13 cellular contexts compared by ENCODE assay signal in the genomic region with DNA sequence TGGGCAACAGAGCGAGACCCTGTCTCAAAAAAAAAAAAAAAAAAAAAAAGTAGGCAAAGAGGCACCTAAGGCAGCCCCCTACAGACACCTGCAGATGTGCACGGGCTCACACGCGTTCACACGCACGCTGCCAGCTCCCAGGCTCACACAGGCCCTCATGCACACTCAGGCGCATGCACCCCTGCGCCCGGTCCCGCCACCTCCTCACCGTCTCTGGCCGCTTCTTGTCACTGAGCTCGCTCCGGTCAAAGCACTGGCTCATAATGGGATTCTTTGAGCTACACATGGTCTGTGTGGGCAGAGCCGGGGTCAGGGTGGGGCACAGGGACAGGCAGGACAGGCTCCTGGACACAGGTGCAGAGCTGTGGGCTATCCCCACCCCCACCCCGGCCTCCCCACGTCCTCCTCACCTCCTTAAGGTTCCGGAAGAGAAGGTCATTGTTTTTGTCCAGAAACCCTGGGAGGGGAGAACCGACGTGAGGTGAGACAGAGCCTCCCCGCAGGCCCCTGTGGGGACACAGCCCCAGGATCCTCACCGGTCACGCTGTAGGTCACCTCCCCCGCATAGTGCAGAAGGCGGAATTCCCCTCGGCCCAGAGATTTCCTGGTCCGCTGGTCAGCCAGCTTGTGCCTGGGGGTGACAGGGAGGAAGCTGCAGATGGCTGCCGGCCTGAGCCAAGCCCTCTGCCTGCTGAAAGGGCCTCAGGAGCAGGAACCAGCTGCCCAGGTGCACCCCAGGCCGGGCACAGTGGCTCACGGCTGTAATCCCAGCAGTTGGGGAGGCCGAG. TPM values are rescaled to one million over a fixed set of nuclear protein-coding genes. Genes with fewer than 3 reads are reported as not detected.
DNase-seq lines count a peak whose midpoint lies in the region; ATAC-seq lines count a peak whose summit lies in the region.
"Had no signal": no experiment of that assay in that cellular context is flagged by ENCODE, and none has a peak within 500 bp of the region (broad histone marks: within the 10 kb centered on the region; RNA-seq: fewer than 3 reads in every experiment).

No MANE protein-coding gene starts in this region.

- no peaks in the 10 kb centered on the region for H3K36me3 ChIP-seq in Karpas-422 (ENCODE audit: insufficient read depth, low read length)
- peaks cover 5% of the 10 kb centered on the region for H3K36me3 ChIP-seq in CD4-positive, alpha-beta memory T cell (ENCODE audit: insufficient read depth, low read length)

- no peaks in the 10 kb centered on the region for H3K9me3 Mint-ChIP-seq in CD4-positive, alpha-beta memory T cell
- H3K9me3 Mint-ChIP-seq in natural killer cell treated with Interleukin-12 subunit alpha and Interleukin-12 subunit beta and Interleukin-15 and Interleukin-18, amount 100 ng/mL, for 72 hours: no peaks in the 10 kb centered on the region
- H3K9me3 Mint-ChIP-seq: activated T-cell treated with anti-CD3 and anti-CD28 coated beads, Interleukin-2, amount 50 U/mL, for 72 hours had no signal

- peak overlapping the region; percentile 43; the same call in 1 of the 2 replicates for H2AFZ ChIP-seq in Karpas-422 (ENCODE audit: low read length)

- intact Hi-C loops in CD4-positive, alpha-beta memory T cell (cut with micrococcal nuclease): no loop called here

- no peaks in the 10 kb centered on the region for H3K27me3 Mint-ChIP-seq in CD4-positive, alpha-beta memory T cell
- H3K27me3 Mint-ChIP-seq in natural killer cell treated with Interleukin-12 subunit alpha and Interleukin-12 subunit beta and Interleukin-15 and Interleukin-18, amount 100 ng/mL, for 72 hours: peaks cover 0 to 27% of the 10 kb centered on the region in 2 donors
- H3K27me3 Mint-ChIP-seq: naive thymus-derived CD4-positive, alpha-beta T cell had no signal

- no peak overlapping the region for H3K4me2 ChIP-seq in Karpas-422 (ENCODE audit: low read depth, low read length, poor library complexity, severe bottlenecking)
- H3K4me2 ChIP-seq: KMS-11 had no signal

- H3K27ac ChIP-seq in Karpas-422 (ENCODE audit: low read length): peak overlapping the region; percentile 15; the same call in 1 of the 2 replicates
- no peak overlapping the region for H3K27ac ChIP-seq in CD4-positive, alpha-beta memory T cell (ENCODE audit: low read depth, low read length)
- H3K27ac ChIP-seq: KMS-11 had no signal

- POLR2A ChIA-PET in CD4-positive, alpha-beta memory T cell (lab: Charles Lee; ENCODE audit: partially characterized antibody): interaction anchor here (1.0 to 1.8 kb wide), 2 partner anchors 12 to 41 kb away, joined by 3 to 5 read pairs; a partner anchor contains a TSS

- peak; percentile 69 for ATAC-seq in GM18511 (IDR thresholded peaks at IDR 0.05; ENCODE audit: unreplicated experiment)
- ATAC-seq in GM21825 (IDR thresholded peaks at IDR 0.05; ENCODE audit: unreplicated experiment): peak; percentile 53
- ATAC-seq in natural killer cell treated with Interleukin-12 subunit alpha and Interleukin-12 subunit beta and Interleukin-15 and Interleukin-18, amount 100 ng/mL, for 72 hours: no peak

- peak overlapping the region in 1 of 7 donors; percentile 64 for H3K27ac Mint-ChIP-seq in CD4-positive, alpha-beta memory T cell
- no peak overlapping the region for H3K27ac Mint-ChIP-seq in natural killer cell treated with Interleukin-12 subunit alpha and Interleukin-12 subunit beta and Interleukin-15 and Interleukin-18, amount 100 ng/mL, for 72 hours
- H3K27ac Mint-ChIP-seq: activated T-cell treated with anti-CD3 and anti-CD28 coated beads, Interleukin-2, amount 50 U/mL, for 72 hours had no signal

- H3K36me3 Mint-ChIP-seq in CD4-positive, alpha-beta memory T cell: peaks cover 3 to 20% of the 10 kb centered on the region in 2 donors
- no peaks in the 10 kb centered on the region for H3K36me3 Mint-ChIP-seq in natural killer cell treated with Interleukin-12 subunit alpha and Interleukin-12 subunit beta and Interleukin-15 and Interleukin-18, amount 100 ng/mL, for 72 hours

- no peak overlapping the region for H3K4me3 Mint-ChIP-seq in CD4-positive, alpha-beta memory T cell
- no peak overlapping the region for H3K4me3 Mint-ChIP-seq in natural killer cell treated with Interleukin-12 subunit alpha and Interleukin-12 subunit beta and Interleukin-15 and Interleukin-18, amount 100 ng/mL, for 72 hours
- H3K4me3 Mint-ChIP-seq: activated T-cell treated with anti-CD3 and anti-CD28 coated beads, Interleukin-2, amount 50 U/mL, for 72 hours had no signal

- H3K9ac ChIP-seq in Karpas-422 (ENCODE audit: low read length): no peak overlapping the region
- H3K9ac ChIP-seq: KMS-11 had no signal

- no peaks in the 10 kb centered on the region for H3K9me3 ChIP-seq in Karpas-422 (ENCODE audit: low read length)
- H3K9me3 ChIP-seq in CD4-positive, alpha-beta memory T cell (ENCODE audit: control insufficient read depth in 1 of 2, low read length in 2 of 2): no peaks in the 10 kb centered on the region
- H3K9me3 ChIP-seq: heart left ventricle had no signal

- no peaks in the 10 kb centered on the region for H3K27me3 ChIP-seq in Karpas-422 (ENCODE audit: low read length)
- H3K27me3 ChIP-seq in CD4-positive, alpha-beta memory T cell (ENCODE audit: insufficient read depth, low read length): no peaks in the 10 kb centered on the region
- H3K27me3 ChIP-seq: heart left ventricle had no signal

- no peaks in the 10 kb centered on the region for H4K20me1 ChIP-seq in Karpas-422 (ENCODE audit: insufficient read depth, low read depth, low read length)

- no peak overlapping the region for H3K4me3 ChIP-seq in Karpas-422 (ENCODE audit: low read length)
- no peak overlapping the region for H3K4me3 ChIP-seq in CD4-positive, alpha-beta memory T cell (ENCODE audit: low read length in 2 of 2)
- H3K4me3 ChIP-seq: heart left ventricle had no signal

- DNase-seq in Karpas-422: no peak
- peak; percentile 64 for DNase-seq in renal cortical epithelial cell (ENCODE audit: low read depth)
- DNase-seq in foreskin melanocyte: no peak
- no peak for DNase-seq in CD4-positive, alpha-beta memory T cell
- DNase-seq in SIG-M5 (lab: John Stamatoyannopoulos, UW): no peak
- DNase-seq in natural killer cell treated with Interleukin-12 subunit alpha and Interleukin-12 subunit beta and Interleukin-15 and Interleukin-18, amount 100 ng/mL, for 72 hours (ENCODE audit: low spot score): no peak
- DNase-seq: heart left ventricle, NCI-H774 had no signal

- CTCF ChIA-PET in CD4-positive, alpha-beta memory T cell (lab: Charles Lee; ENCODE audit: partially characterized antibody): interaction anchor here (1.2 kb wide), 1 partner anchor 109 kb away, joined by 5 read pairs; no protein-coding TSS in a partner anchor

- H3K4me1 Mint-ChIP-seq in CD4-positive, alpha-beta memory T cell: peaks cover 7 to 18% (median 13%) of the 10 kb centered on the region in 4 donors
- H3K4me1 Mint-ChIP-seq in natural killer cell treated with Interleukin-12 subunit alpha and Interleukin-12 subunit beta and Interleukin-15 and Interleukin-18, amount 100 ng/mL, for 72 hours (ENCODE audit: low read depth in 2 of 2): no peaks in the 10 kb centered on the region

- no peaks in the 10 kb centered on the region for H3K79me2 ChIP-seq in Karpas-422 (ENCODE audit: low read length)

- H3K4me1 ChIP-seq in Karpas-422 (ENCODE audit: low read length): peaks cover 14% of the 10 kb centered on the region
- H3K4me1 ChIP-seq in CD4-positive, alpha-beta memory T cell (ENCODE audit: insufficient read depth, low read length): peaks cover 9% of the 10 kb centered on the region

- no peaks in the 10 kb centered on the region for H3K9me2 ChIP-seq in Karpas-422 (replicated peaks; ENCODE audit: insufficient read depth, low read length)

RNA-seq across cellular contexts. Expression of a gene that starts 17.9 kb away (rescaled TPM):
- 14.7 and 20.5 TPM in 2 replicates for total RNA-seq in Karpas-422 (2014; rRNA removed; shearing (Covaris generic); ENCODE audit: low replicate concordance)
- 214 and 355 TPM in 2 replicates for total RNA-seq in renal cortical epithelial cell
- total RNA-seq in CD4-positive, alpha-beta memory T cell: 10 to 100 TPM; 30.9 to 31.1 TPM
- 10 to 100 TPM in 1 of 2 donors, 1 to 10 TPM in 1; 6.3 to 18.7 TPM for polyA plus RNA-seq in CD4-positive, alpha-beta memory T cell
- 10 to 100 TPM; 16.8 to 54.5 TPM for total RNA-seq in natural killer cell treated with Interleukin-12 subunit alpha and Interleukin-12 subunit beta and Interleukin-15 and Interleukin-18, amount 100 ng/mL, for 72 hours

RNA-seq across cellular contexts. Expression of a gene that starts 18.6 kb away (rescaled TPM):
- 14.1 and 19.5 TPM in 2 replicates for total RNA-seq in Karpas-422 (2014; rRNA removed; shearing (Covaris generic); ENCODE audit: low replicate concordance)
- 159 and 234 TPM in 2 replicates for total RNA-seq in renal cortical epithelial cell
- total RNA-seq in CD4-positive, alpha-beta memory T cell: 10 to 100 TPM; 29.3 to 32.1 TPM
- polyA plus RNA-seq in CD4-positive, alpha-beta memory T cell: 10 to 100 TPM; 24.2 to 25.1 TPM
- total RNA-seq in natural killer cell treated with Interleukin-12 subunit alpha and Interleukin-12 subunit beta and Interleukin-15 and Interleukin-18, amount 100 ng/mL, for 72 hours: 10 to 100 TPM; 18.1 to 36.4 TPM

RNA-seq across cellular contexts. Expression of a gene that starts 41.8 kb away (rescaled TPM):
- 61.7 and 102 TPM in 2 replicates for total RNA-seq in Karpas-422 (2014; rRNA removed; shearing (Covaris generic); ENCODE audit: low replicate concordance)
- 26.5 and 42.2 TPM in 2 replicates for total RNA-seq in renal cortical epithelial cell
- 10 to 100 TPM; 73.6 to 78.5 TPM for total RNA-seq in CD4-positive, alpha-beta memory T cell
- 100 to 1,000 TPM in 1 of 2 donors, 10 to 100 TPM in 1; 81.9 to 123 TPM for polyA plus RNA-seq in CD4-positive, alpha-beta memory T cell
- total RNA-seq in natural killer cell treated with Interleukin-12 subunit alpha and Interleukin-12 subunit beta and Interleukin-15 and Interleukin-18, amount 100 ng/mL, for 72 hours: 10 to 100 TPM; 34.9 to 43.8 TPM

Comparison
In these comparisons a context has a peak if more than half of its experiments do, and no peak if none do; other contexts are left out.
1. ATAC-seq: peak in GM18511 (single experiment) and GM21825 (single experiment); none in natural killer cell treated with Interleukin-12 subunit alpha and Interleukin-12 subunit beta and Interleukin-15 and Interleukin-18, amount 100 ng/mL, for 72 hours (0 of 2).